ENCODE assay signal across 17 cellular contexts in the genomic region with DNA sequence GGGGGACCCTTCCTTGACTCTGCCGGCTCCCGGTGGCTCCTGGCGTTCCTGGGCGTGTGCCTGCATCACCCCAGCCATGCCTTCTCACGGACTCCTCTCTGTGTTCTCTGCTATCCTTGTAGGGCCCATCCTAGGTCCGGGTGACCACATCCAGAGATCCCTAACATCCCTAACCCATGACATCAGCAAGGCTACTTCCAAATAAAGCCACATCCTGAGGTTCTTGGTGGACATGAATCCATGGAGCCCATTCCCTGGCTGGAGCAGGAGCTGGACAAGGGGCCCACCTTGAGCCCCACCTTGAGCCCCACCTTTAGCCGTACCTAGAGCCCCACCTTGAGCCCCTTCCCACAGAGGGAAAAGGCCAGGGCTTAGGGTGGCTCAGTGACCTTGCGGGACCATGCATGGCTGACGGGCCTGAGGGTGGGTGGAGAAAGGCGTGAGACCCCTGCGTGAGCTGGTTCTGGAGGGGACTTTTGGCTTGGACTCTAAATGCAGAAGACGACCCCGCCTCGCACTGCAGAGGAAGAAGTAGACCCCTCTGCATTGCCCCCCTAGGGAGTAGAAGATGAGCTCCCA.
"Had no signal": no experiment of that assay in that cellular context is flagged by ENCODE, and none has a peak within 500 bp of the region (broad histone marks: within the 10 kb centered on the region; RNA-seq: fewer than 3 reads in every experiment).

No MANE protein-coding gene starts in this region.

- H3K9me3 Mint-ChIP-seq: activated CD4-positive, alpha-beta T cell treated with anti-CD3 and anti-CD28 coated beads, Interleukin-2, amount 10 ng/mL, durations not matched to agents 7 days and 5 days; activated naive CD4-positive, alpha-beta T cell treated with anti-CD3 and anti-CD28 coated beads for 36 hours; activated naive CD8-positive, alpha-beta T cell treated with anti-CD3 and anti-CD28 coated beads, Interleukin-2, amount 50 U/mL, for 24 hours; natural killer cell; stimulated activated naive CD8-positive, alpha-beta T cell treated with anti-CD3 and anti-CD28 coated beads, Interleukin-15, Interleukin-2, amounts not matched to agents 100 ng/mL and 50 ng/mL, for 24 hours; T-helper 2 cell treated with Interferon-gamma antibody and Interleukin-4, amounts not matched to agents 5 μg/mL and 100 μg/mL, for 36 hours had no signal

- H3K27ac Mint-ChIP-seq: activated CD4-positive, alpha-beta T cell treated with anti-CD3 and anti-CD28 coated beads, Interleukin-2, amount 10 ng/mL, durations not matched to agents 7 days and 5 days; activated naive CD4-positive, alpha-beta T cell treated with anti-CD3 and anti-CD28 coated beads for 36 hours; activated naive CD8-positive, alpha-beta T cell treated with anti-CD3 and anti-CD28 coated beads, Interleukin-2, amount 50 U/mL, for 24 hours; natural killer cell; progenitor cell of endocrine pancreas; stimulated activated naive CD8-positive, alpha-beta T cell treated with anti-CD3 and anti-CD28 coated beads, Interleukin-15, Interleukin-2, amounts not matched to agents 100 ng/mL and 50 ng/mL, for 24 hours; T-helper 2 cell treated with Interferon-gamma antibody and Interleukin-4, amounts not matched to agents 5 μg/mL and 100 μg/mL, for 36 hours had no signal

- H3K36me3 Mint-ChIP-seq: natural killer cell had no signal

- ATAC-seq: activated naive CD8-positive, alpha-beta T cell treated with anti-CD3 and anti-CD28 coated beads, Interleukin-2, amount 50 U/mL, for 24 hours; gastroesophageal sphincter; natural killer cell; right cardiac atrium had no signal

- H3K4me3 Mint-ChIP-seq: activated CD4-positive, alpha-beta T cell treated with anti-CD3 and anti-CD28 coated beads, Interleukin-2, amount 10 ng/mL, durations not matched to agents 7 days and 5 days; activated naive CD4-positive, alpha-beta T cell treated with anti-CD3 and anti-CD28 coated beads for 36 hours; activated naive CD8-positive, alpha-beta T cell treated with anti-CD3 and anti-CD28 coated beads, Interleukin-2, amount 50 U/mL, for 24 hours; natural killer cell; stimulated activated naive CD8-positive, alpha-beta T cell treated with anti-CD3 and anti-CD28 coated beads, Interleukin-15, Interleukin-2, amounts not matched to agents 100 ng/mL and 50 ng/mL, for 24 hours; T-helper 2 cell treated with Interferon-gamma antibody and Interleukin-4, amounts not matched to agents 5 μg/mL and 100 μg/mL, for 36 hours had no signal

- DNase-seq: activated CD4-positive, alpha-beta T cell treated with anti-CD3 and anti-CD28 coated beads, Interleukin-2, amount 10 ng/mL, durations not matched to agents 7 days and 5 days; activated CD8-positive, alpha-beta memory T cell treated with anti-CD3 and anti-CD28 coated beads for 24 hours; activated naive CD4-positive, alpha-beta T cell treated with anti-CD3 and anti-CD28 coated beads for 36 hours; activated naive CD8-positive, alpha-beta T cell treated with anti-CD3 and anti-CD28 coated beads, Interleukin-2, amount 50 U/mL, for 24 hours; erythroblast; mesenchymal stem cell; natural killer cell; nucleus accumbens; SW 1271; testis had no signal

- H3K27ac ChIP-seq: ascending aorta, breast epithelium, testis had no signal

- H3K4me1 Mint-ChIP-seq: activated CD4-positive, alpha-beta T cell treated with anti-CD3 and anti-CD28 coated beads, Interleukin-2, amount 10 ng/mL, durations not matched to agents 7 days and 5 days; activated naive CD8-positive, alpha-beta T cell treated with anti-CD3 and anti-CD28 coated beads, Interleukin-2, amount 50 U/mL, for 24 hours; natural killer cell had no signal
